8 cellular contexts compared by ENCODE assay signal in genomic region chr10:101291254-101292193, GRCh38.
DNase-seq lines count a peak whose midpoint lies in the region; ATAC-seq and TF ChIP-seq lines count a peak whose summit lies in the region.

No MANE protein-coding gene starts in this region.

- peaks cover 32% of the 10 kb centered on the region for H3K27me3 ChIP-seq in CD4-positive, CD25-positive, alpha-beta regulatory T cell (ENCODE audit: control insufficient read depth, insufficient read depth, low read length)
- H3K27me3 ChIP-seq in IMR-90 (ENCODE audit: control insufficient read depth, insufficient read depth, low read length): peaks cover 82% of the 10 kb centered on the region

- H3K4me1 ChIP-seq in CD4-positive, CD25-positive, alpha-beta regulatory T cell (ENCODE audit: control insufficient read depth, insufficient read depth, low read length, poor library complexity, severe bottlenecking): peaks cover 21% of the 10 kb centered on the region
- no peaks in the 10 kb centered on the region for H3K4me1 ChIP-seq in IMR-90 (ENCODE audit: control insufficient read depth, insufficient read depth, low read length)

- no peak overlapping the region for H4K91ac ChIP-seq in IMR-90 (ENCODE audit: insufficient read depth, low read depth, low read length)

- WGBS in IMR-90 (ENCODE audit: extremely low coverage in 2 of 2, insufficient read length in 1 of 2), 2 experiments: 7% methylated on average over 29 of the region's 70 CpGs; no CpG with 5 or more reads in 1 of the 2 experiments

- H3K4me1 Mint-ChIP-seq in CD4-positive, CD25-positive, alpha-beta regulatory T cell: peaks cover 0 to 15% (median 0%) of the 10 kb centered on the region in 4 donors
- H3K4me1 Mint-ChIP-seq in glutamatergic neuron (ENCODE audit: low read depth, unreplicated experiment) (peaks cover 9% of the 10 kb centered on the region), progenitor cell of endocrine pancreas (ENCODE audit: low read depth) (peaks cover 20% of the 10 kb centered on the region)

- H2BK5ac ChIP-seq in IMR-90 (ENCODE audit: low read depth, low read length, poor library complexity, severe bottlenecking): no peak overlapping the region

- H3K27ac Mint-ChIP-seq in CD4-positive, CD25-positive, alpha-beta regulatory T cell: no peak overlapping the region
- H3K27ac Mint-ChIP-seq in glutamatergic neuron (ENCODE audit: unreplicated experiment): no peak overlapping the region
- H3K27ac Mint-ChIP-seq in progenitor cell of endocrine pancreas: no peak overlapping the region

- H3K27ac ChIP-seq in CD4-positive, CD25-positive, alpha-beta regulatory T cell (ENCODE audit: insufficient read depth, low read length, poor library complexity, severe bottlenecking): no peak overlapping the region
- no peak overlapping the region for H3K27ac ChIP-seq in IMR-90 (ENCODE audit: insufficient read depth, low read length)

- H3K23ac ChIP-seq in IMR-90 (ENCODE audit: low read depth, low read length): no peak overlapping the region

- H2AK5ac ChIP-seq in IMR-90 (ENCODE audit: low read depth, low read length): no peak overlapping the region

- H3K9me3 Mint-ChIP-seq in CD4-positive, CD25-positive, alpha-beta regulatory T cell: peaks cover 0 to 3% (median 0%) of the 10 kb centered on the region in 7 donors
- H3K9me3 Mint-ChIP-seq in glutamatergic neuron (ENCODE audit: unreplicated experiment): peaks cover 7% of the 10 kb centered on the region
- no peaks in the 10 kb centered on the region for H3K9me3 Mint-ChIP-seq in progenitor cell of endocrine pancreas (ENCODE audit: low read depth)

- 0 out of 2 replicates have a peak, but pooled peaks cover 4% of the 10 kb centered on the region for H3K9me1 ChIP-seq in IMR-90 (ENCODE audit: insufficient read depth, low read length)

- H3K36me3 Mint-ChIP-seq in CD4-positive, CD25-positive, alpha-beta regulatory T cell: no peaks in the 10 kb centered on the region
- H3K36me3 Mint-ChIP-seq in glutamatergic neuron (ENCODE audit: unreplicated experiment) (peaks cover 5% of the 10 kb centered on the region), progenitor cell of endocrine pancreas (ENCODE audit: insufficient read depth) (no peaks in the 10 kb centered on the region)

- TF ChIP-seq POLR2A in IMR-90 (IDR thresholded peaks at IDR 0.05; ENCODE audit: low read depth, low read length): no peak

- H2BK20ac ChIP-seq in IMR-90 (ENCODE audit: low read depth, low read length): no peak overlapping the region

- no peak overlapping the region for H2BK15ac ChIP-seq in IMR-90 (ENCODE audit: low read depth, low read length)

- no peak overlapping the region for H4K8ac ChIP-seq in IMR-90 (ENCODE audit: low read depth in 2 of 2, low read length in 2 of 2)

- TF ChIP-seq CTCF in IMR-90 (conservative IDR thresholded peaks at IDR 0.05; ENCODE audit: low read depth, low read length) (peak; percentile 58), glutamatergic neuron (IDR thresholded peaks at IDR 0.05; ENCODE audit: partially characterized antibody, unreplicated experiment) (peak; percentile 90), progenitor cell of endocrine pancreas (IDR thresholded peaks at IDR 0.05; ENCODE audit: unreplicated experiment) (peak; percentile 86)

- H3K9ac ChIP-seq in IMR-90 (ENCODE audit: low read depth, low read length): no peak overlapping the region

- H3K14ac ChIP-seq in IMR-90 (replicated peaks; ENCODE audit: low read depth, low read length): no peak overlapping the region

- H3K4me3 ChIP-seq in CD4-positive, CD25-positive, alpha-beta regulatory T cell (ENCODE audit: low read depth, low read length): no peak overlapping the region
- H3K4me3 ChIP-seq in IMR-90 (ENCODE audit: insufficient read depth, low read depth, low read length): peak overlapping the region; percentile 36; the same call in 1 of the 2 replicates

- no TSS peak for BruUV-seq in IMR-90 (replicated peaks; lab: Mats Ljungman, UMichigan)

- H2AFZ ChIP-seq in IMR-90 (replicated peaks; ENCODE audit: low read length, poor library complexity): peak overlapping the region; percentile 82

- no peaks in the 10 kb centered on the region for H3K79me1 ChIP-seq in IMR-90 (ENCODE audit: low read depth in 1 of 2, low read length in 2 of 2)

- no peak overlapping the region for H2BK120ac ChIP-seq in IMR-90 (ENCODE audit: low read depth, low read length)

- 0 out of 2 replicates have a peak, but pooled peaks cover 3% of the 10 kb centered on the region for H4K20me1 ChIP-seq in IMR-90 (ENCODE audit: insufficient read depth, low read length)

- H3K4me2 ChIP-seq in IMR-90 (ENCODE audit: low read depth, low read length): peak overlapping the region; percentile 68

- in situ Hi-C loops in IMR-90 (cut with MboI; ENCODE audit: low sequenced_read_pairs): loop anchor here (5.0 to 25.0 kb wide), 2 partner anchors 79 to 146 kb away; no protein-coding TSS in a partner anchor

- H3K56ac ChIP-seq in IMR-90 (ENCODE audit: extremely low read depth, insufficient read depth, low read length): no peak overlapping the region

- H3K27me3 Mint-ChIP-seq in CD4-positive, CD25-positive, alpha-beta regulatory T cell: peaks cover 85% of the 10 kb centered on the region
- H3K27me3 Mint-ChIP-seq in glutamatergic neuron (ENCODE audit: unreplicated experiment): peaks cover 14% of the 10 kb centered on the region
- H3K27me3 Mint-ChIP-seq in progenitor cell of endocrine pancreas: peaks cover 62% of the 10 kb centered on the region

- dilution Hi-C loops in IMR-90 (cut with HindIII; ENCODE audit: low sequenced_read_pairs, unreplicated experiment): loop anchor here (25.0 kb wide), 1 partner anchor 171 kb away; no protein-coding TSS in a partner anchor

- H3K36me3 ChIP-seq in CD4-positive, CD25-positive, alpha-beta regulatory T cell (ENCODE audit: control insufficient read depth, insufficient read depth, low read length): no peaks in the 10 kb centered on the region
- H3K36me3 ChIP-seq in IMR-90 (ENCODE audit: control insufficient read depth, insufficient read depth, low read length): no peaks in the 10 kb centered on the region

- peak; percentile 51 for TF ChIP-seq RAD21 in IMR-90 (IDR thresholded peaks at IDR 0.05; ENCODE audit: low read length)

- no peak overlapping the region for H3K18ac ChIP-seq in IMR-90 (ENCODE audit: low read depth, low read length)

- no peaks in the 10 kb centered on the region for H3K9me3 ChIP-seq in CD4-positive, CD25-positive, alpha-beta regulatory T cell (ENCODE audit: control insufficient read depth in 2 of 2, low read length in 2 of 2)
- no peaks in the 10 kb centered on the region for H3K9me3 ChIP-seq in IMR-90 (ENCODE audit: control insufficient read depth, insufficient read depth, low read length)

- H3K4ac ChIP-seq in IMR-90 (ENCODE audit: low read depth, low read length): no peak overlapping the region

- POLR2A ChIA-PET in IMR-90 (lab: Charles Lee; ENCODE audit: unreplicated experiment): no interaction called here

- H2AK9ac ChIP-seq in IMR-90 (replicated peaks; ENCODE audit: low read depth, low read length, poor library complexity): peak overlapping the region; percentile 69

- intact Hi-C loops in IMR-90 (cut with micrococcal nuclease): loop anchor here (2.0 to 10.0 kb wide), 2 partner anchors 77 to 493 kb away; partner anchors contain the start of gene NPM3

- H3K4me3 Mint-ChIP-seq in CD4-positive, CD25-positive, alpha-beta regulatory T cell: peak overlapping the region in 3 of 4 donors; percentile 3 to 83 (median 67)
- H3K4me3 Mint-ChIP-seq in glutamatergic neuron (ENCODE audit: unreplicated experiment) (peak overlapping the region; percentile 82), progenitor cell of endocrine pancreas (ENCODE audit: low read depth) (peak overlapping the region; percentile 82)

- peak in 1 of 2 donors; percentile 51 for ATAC-seq in CD4-positive, CD25-positive, alpha-beta regulatory T cell (ENCODE audit: low read depth in 2 of 2)
- ATAC-seq in IMR-90 (ENCODE audit: low read depth) (peak; percentile 81), HG03045 (IDR thresholded peaks at IDR 0.05; ENCODE audit: unreplicated experiment) (no peak)

- H4K5ac ChIP-seq in IMR-90 (ENCODE audit: low read depth, low read length): no peak overlapping the region

- DNase-seq in CD4-positive, CD25-positive, alpha-beta regulatory T cell: peak in 2 of 3 donors; percentile 16 to 40
- DNase-seq in IMR-90: peak; percentile 23
- DNase-seq in RPMI8226: peak; percentile 56
- peak in 3 of 4 experiments; percentile 7 to 33 (median 10) for DNase-seq in activated naive CD4-positive, alpha-beta T cell (lab: John Stamatoyannopoulos, UW)
- peak; percentile 92 for DNase-seq in glutamatergic neuron
- peak; percentile 81 for DNase-seq in progenitor cell of endocrine pancreas (ENCODE audit: low spot score, unreplicated experiment)
- DNase-seq in HT-29 (ENCODE audit: low spot score): no peak

- CTCF ChIA-PET in IMR-90 (lab: Yijun Ruan, JAX): interaction anchor here (0.6 to 1.2 kb wide), 7 partner anchors 9 to 155 kb away, joined by 3 to 5 read pairs (median 5); no protein-coding TSS in a partner anchor

TF ChIP-seq in IMR-90, 13 proteins besides CTCF, POLR2A, EP300 and RAD21:
- TF ChIP-seq ELK1 (IDR thresholded peaks at IDR 0.05; ENCODE audit: borderline replicate concordance, low read depth, low read length): no peak
- peak; percentile 51 for TF ChIP-seq SMC3 (IDR thresholded peaks at IDR 0.05; ENCODE audit: low read depth, low read length)
- TF ChIP-seq RFX5 (IDR thresholded peaks at IDR 0.05; ENCODE audit: low read depth, low read length): no peak
- TF ChIP-seq USF2 (IDR thresholded peaks at IDR 0.05; ENCODE audit: low read depth, low read length): no peak
